In genomic region chr2:106189325-106189724, GRCh38 we compare ENCODE assay signal across 1 cellular context.
TF ChIP-seq lines count a peak whose summit lies in the region.

No MANE protein-coding gene starts in this region.

TF ChIP-seq in GM12878, 131 proteins besides CTCF, POLR2A, EP300 and RAD21 (continued from another document):
- peak; percentile 87 for TF ChIP-seq ZNF687 (IDR thresholded peaks at IDR 0.05)
